In the genomic region with DNA sequence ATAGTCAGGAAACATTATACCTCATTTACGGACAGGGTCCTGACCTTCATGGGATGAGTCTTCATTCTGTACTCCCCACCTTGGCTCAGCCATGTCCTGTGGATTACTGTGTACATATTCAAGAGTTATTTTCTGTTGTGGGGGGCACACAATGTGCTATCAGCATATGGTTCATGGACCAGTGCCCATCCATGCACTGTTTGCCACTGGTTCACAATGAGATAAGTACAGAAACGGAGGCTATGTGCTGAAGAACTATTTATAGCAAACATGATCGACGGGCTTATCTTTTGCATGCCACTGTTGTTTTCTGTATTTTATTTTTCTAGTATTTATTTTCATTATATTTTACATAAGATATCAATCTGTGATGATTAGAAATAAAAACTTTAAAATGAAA, we compare ENCODE assay signal across 17 cellular contexts. TPM values are rescaled to one million over a fixed set of nuclear protein-coding genes. Genes with fewer than 3 reads are reported as not detected.
"Had no signal": no experiment of that assay in that cellular context is flagged by ENCODE, and none has a peak within 500 bp of the region (broad histone marks: within the 10 kb centered on the region; RNA-seq: fewer than 3 reads in every experiment).

No MANE protein-coding gene starts in this region.

- H3K36me3 ChIP-seq: gastrocnemius medialis, heart right ventricle, SJSA1 had no signal

- H3K4me1 ChIP-seq: gastrocnemius medialis, psoas muscle, SJSA1 had no signal

- DNase-seq: activated CD4-positive, alpha-beta T cell treated with anti-CD3 and anti-CD28 coated beads, Interleukin-2, amount 10 ng/mL, durations not matched to agents 24 days and 14 days; activated T-cell treated with anti-CD3 and anti-CD28 coated beads for 4 hours; gastrocnemius medialis; heart right ventricle; nephron progenitor cell; psoas muscle; stimulated activated CD4-positive, alpha-beta T cell treated with anti-CD3 and anti-CD28 coated beads, Interleukin-2, amount 100 ng/mL, for 24 hours had no signal

- H3K9me3 Mint-ChIP-seq: activated CD4-positive, alpha-beta T cell treated with anti-CD3 and anti-CD28 coated beads, Interleukin-2, amount 10 ng/mL, durations not matched to agents 24 days and 14 days; activated naive CD4-positive, alpha-beta T cell treated with anti-CD3 and anti-CD28 coated beads, Interleukin-2, amount 50 U/mL, for 24 hours; brain; nephron progenitor cell; WTC11 had no signal

- H3K27ac ChIP-seq: gastrocnemius medialis, heart right ventricle, psoas muscle, SJSA1 had no signal

- H3K27ac Mint-ChIP-seq: activated CD4-positive, alpha-beta T cell treated with anti-CD3 and anti-CD28 coated beads, Interleukin-2, amount 10 ng/mL, durations not matched to agents 24 days and 14 days; nephron progenitor cell; WTC11 had no signal

- H3K27me3 Mint-ChIP-seq: activated CD4-positive, alpha-beta T cell treated with anti-CD3 and anti-CD28 coated beads, Interleukin-2, amount 10 ng/mL, durations not matched to agents 24 days and 14 days; activated naive CD4-positive, alpha-beta T cell treated with anti-CD3 and anti-CD28 coated beads, Interleukin-2, amount 50 U/mL, for 24 hours had no signal

- H3K4me3 ChIP-seq: gastrocnemius medialis, heart right ventricle, lung, mucosa of descending colon, psoas muscle, SJSA1 had no signal

- ATAC-seq: gastrocnemius medialis, psoas muscle, sciatic nerve, WTC11 had no signal

- H3K9me3 ChIP-seq: gastrocnemius medialis, heart right ventricle, mucosa of descending colon, psoas muscle, SJSA1 had no signal

- FAIRE-seq: urothelium cell line had no signal

- H3K36me3 Mint-ChIP-seq: brain, WTC11 had no signal

- H3K27me3 ChIP-seq: gastrocnemius medialis, heart right ventricle, SJSA1 had no signal

- H3K4me3 Mint-ChIP-seq: activated CD4-positive, alpha-beta T cell treated with anti-CD3 and anti-CD28 coated beads, Interleukin-2, amount 10 ng/mL, durations not matched to agents 24 days and 14 days; activated naive CD4-positive, alpha-beta T cell treated with anti-CD3 and anti-CD28 coated beads, Interleukin-2, amount 50 U/mL, for 24 hours; brain; nephron progenitor cell; WTC11 had no signal

RNA-seq across cellular contexts. Expression of a gene that starts 56.4 kb away (rescaled TPM):
- total RNA-seq: activated CD8-positive, alpha-beta memory T cell treated with anti-CD3 and anti-CD28 coated beads for 36 hours; dermis microvascular lymphatic vessel endothelial cell; WTC11 had no signal
